Comparison of ENCODE assay signal across 21 cellular contexts in genomic region chr9:92289708-92290390, GRCh38. TPM values are rescaled to one million over a fixed set of nuclear protein-coding genes. Genes with fewer than 3 reads are reported as not detected.
DNase-seq lines count a peak whose midpoint lies in the region; ATAC-seq, FAIRE-seq and TF ChIP-seq lines count a peak whose summit lies in the region.
"Had no signal": no experiment of that assay in that cellular context is flagged by ENCODE, and none has a peak within 500 bp of the region (broad histone marks: within the 10 kb centered on the region; RNA-seq: fewer than 3 reads in every experiment).

No MANE protein-coding gene starts in this region.

- H4K20me1 ChIP-seq in GM12878 (ENCODE audit: control insufficient read depth, insufficient read depth), result no peaks in the 10 kb centered on the region

- no peak overlapping the region for H2BK120ac ChIP-seq in mesenchymal stem cell (ENCODE audit: low read depth, low read length)

- no peaks in the 10 kb centered on the region for H3K27me3 Mint-ChIP-seq in activated CD4-positive, alpha-beta T cell treated with anti-CD3 and anti-CD28 coated beads, Interleukin-2, amount 10 ng/mL, durations not matched to agents 7 days and 5 days
- H3K27me3 Mint-ChIP-seq: dendritic cell treated with granulocyte-macrophage colony-stimulating factor and Interleukin-4, amounts not matched to agents 40 ng/mL and 50 ng/mL, for 4 days had no signal

- DNase-seq in activated CD4-positive, alpha-beta T cell treated with anti-CD3 and anti-CD28 coated beads, Interleukin-2, amount 10 ng/mL, durations not matched to agents 7 days and 5 days, result no peak
- no peak for DNase-seq in activated CD4-positive, alpha-beta T cell treated with anti-CD3 and anti-CD28 coated beads, Interleukin-2, amount 50 U/mL, for 1 hour
- DNase-seq in LHCN-M2 (ENCODE audit: low read depth) (peak; percentile 38), GM12878 (ENCODE audit: low read depth, low spot score) (no peak), mesenchymal stem cell (peak; percentile 11), NCI-H748 treated with DMSO at 0.1 percent for 48 hours (lab: John Stamatoyannopoulos, UW) (no peak), HK-2 (ENCODE audit: unreplicated experiment) (no peak)
- DNase-seq: activated CD4-positive, alpha-beta T cell treated with anti-CD3 and anti-CD28 coated beads for 48 hours; activated naive CD4-positive, alpha-beta T cell treated with anti-CD3 and anti-CD28 coated beads for 36 hours; CD4-positive, CD25-positive, alpha-beta regulatory T cell; DMS79; glutamatergic neuron; NCI-H1092; NCI-H2029; stimulated activated CD4-positive, alpha-beta T cell treated with anti-CD3 and anti-CD28 coated beads, Interleukin-12 subunit alpha, Interleukin-12 subunit beta, amount 100 ng/mL, for 4 hours; SW 1271 had no signal

- peaks cover 59% of the 10 kb centered on the region for H3K4me1 Mint-ChIP-seq in activated CD4-positive, alpha-beta T cell treated with anti-CD3 and anti-CD28 coated beads, Interleukin-2, amount 10 ng/mL, durations not matched to agents 7 days and 5 days

- no peak overlapping the region for H2BK12ac ChIP-seq in mesenchymal stem cell (ENCODE audit: low read length in 2 of 2)

- peaks cover 50% of the 10 kb centered on the region for H3K36me3 Mint-ChIP-seq in activated CD4-positive, alpha-beta T cell treated with anti-CD3 and anti-CD28 coated beads, Interleukin-2, amount 10 ng/mL, durations not matched to agents 7 days and 5 days (ENCODE audit: low read depth)

- RAD21 ChIA-PET in GM12878 (lab: Charles Lee; ENCODE audit: unreplicated experiment), result interaction anchor here (2.1 kb wide), 1 partner anchor 150 kb away, joined by 9 read pairs; no protein-coding TSS in a partner anchor

- CTCF ChIA-PET in activated CD4-positive, alpha-beta T cell treated with anti-CD3 and anti-CD28 coated beads, Interleukin-2, amount 10 ng/mL, durations not matched to agents 7 days and 5 days (lab: Charles Lee), result interaction anchor here (1.2 kb wide), 1 partner anchor 150 kb away, joined by 3 read pairs; no protein-coding TSS in a partner anchor
- CTCF ChIA-PET in GM12878 (lab: Yijun Ruan, JAX), result interaction anchor here (3.1 to 3.3 kb wide), 2 partner anchors 8 to 150 kb away, joined by 9 to 16 read pairs; no protein-coding TSS in a partner anchor

- no peak overlapping the region for H2BK15ac ChIP-seq in mesenchymal stem cell (ENCODE audit: low read depth, poor library complexity, severe bottlenecking)

- H3K4ac ChIP-seq in mesenchymal stem cell (ENCODE audit: low read depth in 1 of 2, low read length in 2 of 2), result no peak overlapping the region

- H3K23ac ChIP-seq in mesenchymal stem cell (ENCODE audit: low read length in 2 of 2), result no peak overlapping the region

- no peaks in the 10 kb centered on the region for H3K9me3 Mint-ChIP-seq in activated CD4-positive, alpha-beta T cell treated with anti-CD3 and anti-CD28 coated beads, Interleukin-2, amount 10 ng/mL, durations not matched to agents 7 days and 5 days
- H3K9me3 Mint-ChIP-seq: activated naive CD4-positive, alpha-beta T cell treated with anti-CD3 and anti-CD28 coated beads for 36 hours; CD4-positive, CD25-positive, alpha-beta regulatory T cell; dendritic cell treated with granulocyte-macrophage colony-stimulating factor and Interleukin-4, amounts not matched to agents 40 ng/mL and 50 ng/mL, for 4 days had no signal

- no peak overlapping the region for H2AK5ac ChIP-seq in mesenchymal stem cell (ENCODE audit: low read length, severe bottlenecking)

- H3K27me3 ChIP-seq in GM12878 (replicated peaks in 1 of 2; ENCODE audit: control insufficient read depth in 2 of 2, insufficient read depth in 2 of 2, low read length in 1 of 2) (no peaks in the 10 kb centered on the region), mesenchymal stem cell (ENCODE audit: control insufficient read depth in 1 of 2, insufficient read depth in 1 of 2, low read length in 2 of 2) (no peaks in the 10 kb centered on the region)
- H3K27me3 ChIP-seq: suprapubic skin, vagina had no signal

- H3K9me3 ChIP-seq in GM12878 (replicated peaks; ENCODE audit: control insufficient read depth, insufficient read depth, low read length) (no peaks in the 10 kb centered on the region), mesenchymal stem cell (ENCODE audit: control insufficient read depth, low read length) (no peaks in the 10 kb centered on the region)
- H3K9me3 ChIP-seq: suprapubic skin, vagina had no signal

- TF ChIP-seq POLR2A in GM12878 (IDR thresholded peaks at IDR 0.05; ENCODE audit: low read depth, low read length), result no peak

- in situ Hi-C loops in GM12878 (cut with MboI), result no loop called here

- no peak overlapping the region for H3K14ac ChIP-seq in mesenchymal stem cell (ENCODE audit: low read length in 2 of 2)

- peaks cover 69% of the 10 kb centered on the region for H3K79me2 ChIP-seq in GM12878 (ENCODE audit: control insufficient read depth, insufficient read depth, low read length)

- no peak overlapping the region for H4K91ac ChIP-seq in mesenchymal stem cell (ENCODE audit: low read length)

- H3K36me3 ChIP-seq in GM12878 (ENCODE audit: control insufficient read depth in 2 of 2, insufficient read depth in 2 of 2, low read length in 1 of 2) (peaks cover 0 to 20% of the 10 kb centered on the region in 2 experiments; a peak in 3 of 4 replicates), mesenchymal stem cell (ENCODE audit: control insufficient read depth in 1 of 2, insufficient read depth in 2 of 2, low read depth in 1 of 2, low read length in 2 of 2) (peaks cover 3 to 62% of the 10 kb centered on the region in 2 experiments)

- no peak for TF ChIP-seq EP300 in GM12878 (IDR thresholded peaks at IDR 0.05; ENCODE audit: borderline replicate concordance in 1 of 2, control insufficient read depth in 1 of 2, low read depth in 2 of 2, low read length in 2 of 2)

- no peak overlapping the region for H3K4me3 Mint-ChIP-seq in activated CD4-positive, alpha-beta T cell treated with anti-CD3 and anti-CD28 coated beads, Interleukin-2, amount 10 ng/mL, durations not matched to agents 7 days and 5 days
- H3K4me3 Mint-ChIP-seq: activated naive CD4-positive, alpha-beta T cell treated with anti-CD3 and anti-CD28 coated beads for 36 hours; dendritic cell treated with granulocyte-macrophage colony-stimulating factor and Interleukin-4, amounts not matched to agents 40 ng/mL and 50 ng/mL, for 4 days had no signal

- H3K18ac ChIP-seq in mesenchymal stem cell (ENCODE audit: low read depth in 1 of 2, low read length in 2 of 2), result no peak overlapping the region

- 85% methylated on average over 5 of the region's 5 CpGs for WGBS in GM12878 (ENCODE audit: insufficient coverage, insufficient replicate concordance, low lambda C conversion rate, missing lambda C conversion rate)
- WGBS in mesenchymal stem cell, result 100% methylated on average over 2 of the region's 5 CpGs

- peak overlapping the region; percentile 5 for H3K27ac Mint-ChIP-seq in activated CD4-positive, alpha-beta T cell treated with anti-CD3 and anti-CD28 coated beads, Interleukin-2, amount 10 ng/mL, durations not matched to agents 7 days and 5 days
- H3K27ac Mint-ChIP-seq: activated naive CD4-positive, alpha-beta T cell treated with anti-CD3 and anti-CD28 coated beads for 36 hours; dendritic cell treated with granulocyte-macrophage colony-stimulating factor and Interleukin-4, amounts not matched to agents 40 ng/mL and 50 ng/mL, for 4 days had no signal

- H2BK5ac ChIP-seq in mesenchymal stem cell (ENCODE audit: low read depth, low read length, poor library complexity, severe bottlenecking), result no peak overlapping the region

- POLR2A ChIA-PET in activated CD4-positive, alpha-beta T cell treated with anti-CD3 and anti-CD28 coated beads, Interleukin-2, amount 10 ng/mL, durations not matched to agents 7 days and 5 days (lab: Charles Lee), result no interaction called here
- POLR2A ChIA-PET in GM12878 (lab: Charles Lee), result interaction anchor here (3.4 kb wide), 1 partner anchor 36 kb away, joined by 9 read pairs; the partner anchor contains the start of genes CENPP and NOL8

- no peak overlapping the region for H4K8ac ChIP-seq in mesenchymal stem cell (ENCODE audit: low read length)

- BruUV-seq in GM12878 (replicated peaks; lab: Mats Ljungman, UMichigan), result no TSS peak

- H2AFZ ChIP-seq in GM12878 (ENCODE audit: control insufficient read depth, low read depth, low read length), result no peak overlapping the region
- no peak overlapping the region for H2AFZ ChIP-seq in mesenchymal stem cell (ENCODE audit: low read depth, low read length)

- SMC1A ChIA-PET in GM12878 (lab: Charles Lee; ENCODE audit: uncharacterized antibody, unreplicated experiment), result interaction anchor here (0.6 to 1.6 kb wide), 2 partner anchors 9 to 333 kb away, joined by 3 to 5 read pairs; no protein-coding TSS in a partner anchor

- no peak for TF ChIP-seq RAD21 in GM12878 (IDR thresholded peaks at IDR 0.05; ENCODE audit: insufficient read depth, low read depth, low read length)

- FAIRE-seq in GM12878 (lab: Jason Lieb, UNC), result no peak

- H3K79me1 ChIP-seq in mesenchymal stem cell (replicated peaks; ENCODE audit: low read length, poor library complexity, severe bottlenecking), result peaks cover 5% of the 10 kb centered on the region

- intact Hi-C loops in GM12878 (cut with micrococcal nuclease; ENCODE audit: unreplicated experiment), result no loop called here

- no peak overlapping the region for H3K4me2 ChIP-seq in GM12878 (ENCODE audit: control insufficient read depth, insufficient read depth)
- no peak overlapping the region for H3K4me2 ChIP-seq in mesenchymal stem cell (ENCODE audit: low read length, poor library complexity, severe bottlenecking)

- peaks cover 10% of the 10 kb centered on the region for H3K4me1 ChIP-seq in GM12878 (ENCODE audit: control insufficient read depth, insufficient read depth, low read length)
- H3K4me1 ChIP-seq in mesenchymal stem cell (ENCODE audit: control insufficient read depth, insufficient read depth, low read depth, low read length), result peaks cover 11% of the 10 kb centered on the region

- H3K9ac ChIP-seq in GM12878 (ENCODE audit: control insufficient read depth, insufficient read depth, low read length) (no peak overlapping the region), mesenchymal stem cell (ENCODE audit: low read length) (peak overlapping the region; percentile 14)
- H3K9ac ChIP-seq: KMS-11 had no signal

- H3K4me3 ChIP-seq in GM12878 (no peak overlapping the region), mesenchymal stem cell (ENCODE audit: insufficient read depth in 1 of 2, low read depth in 1 of 2, low read length in 2 of 2) (no peak overlapping the region)
- H3K4me3 ChIP-seq: suprapubic skin, vagina had no signal

- ATAC-seq in GM12878 (no peak), HG02840 (IDR thresholded peaks at IDR 0.05; ENCODE audit: low FRiP score, unreplicated experiment) (no peak)

- H3K27ac ChIP-seq in GM12878 (ENCODE audit: control insufficient read depth, insufficient read depth), result no peak overlapping the region
- H3K27ac ChIP-seq in mesenchymal stem cell (ENCODE audit: low read length, poor library complexity, severe bottlenecking), result no peak overlapping the region
- H3K27ac ChIP-seq: KMS-11, suprapubic skin, vagina had no signal

- TF ChIP-seq CTCF in GM12878 (IDR thresholded peaks at IDR 0.05 in 2 of 3, conservative IDR thresholded peaks at IDR 0.05 in 1 of 3; ENCODE audit: control insufficient read depth in 2 of 3, extremely low read depth in 1 of 3, insufficient read depth in 1 of 3, low read depth in 3 of 3, low read length in 3 of 3), result no peak

RNA-seq across cellular contexts. Expression of gene IARS1, which starts 3.6 kb away (rescaled TPM):
- total RNA-seq in activated CD4-positive, alpha-beta T cell treated with anti-CD3 and anti-CD28 coated beads, Interleukin-2, amount 10 ng/mL, durations not matched to agents 7 days and 5 days, result 100 to 1,000 TPM; 123 to 128 TPM
- total RNA-seq in LHCN-M2 (2014; rRNA removed) (179 and 183 TPM in 2 replicates), GM12878 (2014; rRNA removed) (192 and 241 TPM in 2 replicates), GM12878 (2014; rRNA removed; fragmentation: Illumina TruSeq; extraction: Trizol) (227 and 229 TPM in 2 replicates), GM12878 (2021) (140 and 144 TPM in 2 replicates)
- 58.7 TPM for polyA plus RNA-seq in LHCN-M2 (2012)
- total RNA-seq in GM12878 (2013; cell fraction: nucleolus; rRNA removed), result 644 and 645 TPM in 2 replicates
- polyA plus RNA-seq in GM12878 (2011; ENCODE audit: low read depth), result 64.1 TPM
- polyA plus RNA-seq in GM12878 (2011; rRNA removed) (80.0 and 83.1 TPM in 2 replicates), GM12878 (2014; fragmentation: Illumina TruSeq; extraction: Trizol) (162 and 188 TPM in 2 replicates), GM12878 (2014; fragmentation: Nextera tagmentation; extraction: Ambion mirVana) (10 to 100 TPM; 71.0 to 78.8 TPM), GM12878 (2014; rRNA removed) (92.4 and 98.0 TPM in 2 replicates), GM12878 (2016; fragmentation: Nextera tagmentation; extraction: Ambion mirVana) (100 to 1,000 TPM; 180 to 196 TPM)
- 59.8 and 75.8 TPM in 2 replicates for polyA plus RNA-seq in GM12878 (2011; cell fraction: cytosol; rRNA removed)
- 172 and 185 TPM in 2 replicates for polyA plus RNA-seq in GM12878 (2011; cell fraction: nucleus; rRNA removed)
- polyA plus RNA-seq in GM12878 (2012), result 64.6 and 85.2 TPM in 2 replicates
- 117 and 174 TPM in 2 replicates for polyA minus RNA-seq in GM12878 (2011; rRNA and poly(A)+ RNA removed)
- polyA minus RNA-seq in GM12878 (2011; cell fraction: cytosol; rRNA and poly(A)+ RNA removed), result 62.0 and 67.0 TPM in 2 replicates
- 107 and 146 TPM in 2 replicates for polyA minus RNA-seq in GM12878 (2011; cell fraction: nucleus; rRNA and poly(A)+ RNA removed)
- polyA plus RNA-seq in mesenchymal stem cell (2013, experiment 1 of 2), result 94.4 TPM
- 96.6 TPM for polyA plus RNA-seq in mesenchymal stem cell (2013, experiment 2 of 2)

RNA-seq across cellular contexts. Expression of gene NOL8, which starts 35.3 kb away (rescaled TPM):
- 10 to 100 TPM; 58.0 to 73.0 TPM for total RNA-seq in activated CD4-positive, alpha-beta T cell treated with anti-CD3 and anti-CD28 coated beads, Interleukin-2, amount 10 ng/mL, durations not matched to agents 7 days and 5 days
- total RNA-seq in LHCN-M2 (2014; rRNA removed) (25.5 and 27.3 TPM in 2 replicates), GM12878 (2014; rRNA removed) (35.4 and 37.4 TPM in 2 replicates), GM12878 (2014; rRNA removed; fragmentation: Illumina TruSeq; extraction: Trizol) (41.6 and 46.1 TPM in 2 replicates), GM12878 (2021) (34.4 and 35.3 TPM in 2 replicates)
- polyA plus RNA-seq in LHCN-M2 (2012), result 7.5 TPM
- 163 and 178 TPM in 2 replicates for total RNA-seq in GM12878 (2013; cell fraction: nucleolus; rRNA removed)
- polyA plus RNA-seq in GM12878 (2011; ENCODE audit: low read depth), result 16.3 TPM
- polyA plus RNA-seq in GM12878 (2011; rRNA removed) (34.9 and 55.5 TPM in 2 replicates), GM12878 (2014; fragmentation: Illumina TruSeq; extraction: Trizol) (55.5 and 62.8 TPM in 2 replicates), GM12878 (2014; fragmentation: Nextera tagmentation; extraction: Ambion mirVana) (10 to 100 TPM; 55.9 to 58.6 TPM), GM12878 (2014; rRNA removed) (23.3 and 33.6 TPM in 2 replicates), GM12878 (2016; fragmentation: Nextera tagmentation; extraction: Ambion mirVana) (10 to 100 TPM; 52.3 to 54.4 TPM)
- polyA plus RNA-seq in GM12878 (2011; cell fraction: cytosol; rRNA removed), result 9.4 and 11.9 TPM in 2 replicates
- 51.7 and 67.1 TPM in 2 replicates for polyA plus RNA-seq in GM12878 (2011; cell fraction: nucleus; rRNA removed)
- polyA plus RNA-seq in GM12878 (2012), result 25.5 and 27.8 TPM in 2 replicates
- 40.5 and 64.7 TPM in 2 replicates for polyA minus RNA-seq in GM12878 (2011; rRNA and poly(A)+ RNA removed)
- polyA minus RNA-seq in GM12878 (2011; cell fraction: cytosol; rRNA and poly(A)+ RNA removed), result 11.9 and 16.8 TPM in 2 replicates
- polyA minus RNA-seq in GM12878 (2011; cell fraction: nucleus; rRNA and poly(A)+ RNA removed), result 42.4 and 61.9 TPM in 2 replicates
- polyA plus RNA-seq in mesenchymal stem cell (2013, experiment 1 of 2), result 26.3 TPM
- 26.8 TPM for polyA plus RNA-seq in mesenchymal stem cell (2013, experiment 2 of 2)

RNA-seq across cellular contexts. Expression of gene CENPP, which starts 35.9 kb away (rescaled TPM):
- total RNA-seq in activated CD4-positive, alpha-beta T cell treated with anti-CD3 and anti-CD28 coated beads, Interleukin-2, amount 10 ng/mL, durations not matched to agents 7 days and 5 days, result 10 to 100 TPM; 23.3 to 31.6 TPM
- total RNA-seq in LHCN-M2 (2014; rRNA removed) (12.0 and 14.6 TPM in 2 replicates), GM12878 (2014; rRNA removed) (20.3 and 24.2 TPM in 2 replicates), GM12878 (2014; rRNA removed; fragmentation: Illumina TruSeq; extraction: Trizol) (22.1 and 24.5 TPM in 2 replicates), GM12878 (2021) (17.5 and 19.3 TPM in 2 replicates)
- polyA plus RNA-seq in LHCN-M2 (2012), result 2.5 TPM
- total RNA-seq in GM12878 (2013; cell fraction: nucleolus; rRNA removed), result 38.2 and 39.9 TPM in 2 replicates
- polyA plus RNA-seq in GM12878 (2011; ENCODE audit: low read depth), result 5.2 TPM
- polyA plus RNA-seq in GM12878 (2011; rRNA removed) (13.2 and 21.0 TPM in 2 replicates), GM12878 (2014; fragmentation: Illumina TruSeq; extraction: Trizol) (26.9 and 28.1 TPM in 2 replicates), GM12878 (2014; fragmentation: Nextera tagmentation; extraction: Ambion mirVana) (10 to 100 TPM in 1 of 2 experiments, 1 to 10 TPM in 1; 9.4 to 11.7 TPM), GM12878 (2014; rRNA removed) (14.9 and 15.2 TPM in 2 replicates), GM12878 (2016; fragmentation: Nextera tagmentation; extraction: Ambion mirVana) (10 to 100 TPM; 30.2 to 31.4 TPM)
- 3.8 and 5.9 TPM in 2 replicates for polyA plus RNA-seq in GM12878 (2011; cell fraction: cytosol; rRNA removed)
- 6.4 and 9.9 TPM in 2 replicates for polyA plus RNA-seq in GM12878 (2011; cell fraction: nucleus; rRNA removed)
- polyA plus RNA-seq in GM12878 (2012), result 7.6 and 10.6 TPM in 2 replicates
- polyA minus RNA-seq in GM12878 (2011; rRNA and poly(A)+ RNA removed), result 6.6 and 8.0 TPM in 2 replicates
- 1.6 and 1.9 TPM in 2 replicates for polyA minus RNA-seq in GM12878 (2011; cell fraction: cytosol; rRNA and poly(A)+ RNA removed)
- 13.9 and 29.1 TPM in 2 replicates for polyA minus RNA-seq in GM12878 (2011; cell fraction: nucleus; rRNA and poly(A)+ RNA removed)
- polyA plus RNA-seq in mesenchymal stem cell (2013, experiment 1 of 2), result 4.2 TPM
- polyA plus RNA-seq in mesenchymal stem cell (2013, experiment 2 of 2), result 3.9 TPM

Comparison
In these comparisons a context has a peak if more than half of its experiments do, and no peak if none do; other contexts are left out.
1. DNase-seq: peak in LHCN-M2 (single experiment) and mesenchymal stem cell (single experiment); none in activated CD4-positive, alpha-beta T cell treated with anti-CD3 and anti-CD28 coated beads, Interleukin-2, amount 10 ng/mL, durations not matched to agents 7 days and 5 days (single experiment), activated CD4-positive, alpha-beta T cell treated with anti-CD3 and anti-CD28 coated beads, Interleukin-2, amount 50 U/mL, for 1 hour (single experiment), GM12878 (single experiment), NCI-H748 treated with DMSO at 0.1 percent for 48 hours (single experiment) and HK-2 (single experiment).